1 cellular context compared by ENCODE assay signal in genomic region chr17:75877752-75878173, GRCh38.
TF ChIP-seq lines count a peak whose summit lies in the region.

No MANE protein-coding gene starts in this region.

TF ChIP-seq in HepG2, 621 proteins besides CTCF, POLR2A, EP300 and RAD21 (continued from another document and continues in another):
- TF ChIP-seq, protein P1, sequence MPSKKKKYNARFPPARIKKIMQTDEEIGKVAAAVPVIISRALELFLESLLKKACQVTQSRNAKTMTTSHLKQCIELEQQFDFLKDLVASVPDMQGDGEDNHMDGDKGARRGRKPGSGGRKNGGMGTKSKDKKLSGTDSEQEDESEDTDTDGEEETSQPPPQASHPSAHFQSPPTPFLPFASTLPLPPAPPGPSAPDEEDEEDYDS (CRISPR knock-in tag; IDR thresholded peaks at IDR 0.05) = no peak
- TF ChIP-seq NR3C1 (CRISPR knock-in tag; IDR thresholded peaks at IDR 0.05) (no peak), ZSCAN25 (CRISPR knock-in tag; IDR thresholded peaks at IDR 0.05) (no peak; the same call in none of the 2 replicates), ETV6 (CRISPR knock-in tag; conservative IDR thresholded peaks at IDR 0.05) (0 out of 2 replicates have a peak, but pooled peaks have one; percentile 54), ZFP1 (CRISPR knock-in tag; IDR thresholded peaks at IDR 0.05) (no peak), ZNF577 (CRISPR knock-in tag; IDR thresholded peaks at IDR 0.05; ENCODE audit: borderline replicate concordance, low read depth) (no peak), CENPX (CRISPR knock-in tag; IDR thresholded peaks at IDR 0.05) (no peak), TGIF2 (CRISPR knock-in tag; IDR thresholded peaks at IDR 0.05) (peak; percentile 22; the same call in 1 of the 2 replicates), ZNF616 (CRISPR knock-in tag; IDR thresholded peaks at IDR 0.05; ENCODE audit: low read depth) (peak; percentile 94; the same call in 1 of the 2 replicates), ZNF121 (CRISPR knock-in tag; IDR thresholded peaks at IDR 0.05) (peak; percentile 97), ZBTB7A (CRISPR knock-in tag; IDR thresholded peaks at IDR 0.05) (peak; percentile 41; the same call in 1 of the 2 replicates), NKX3-1 (CRISPR knock-in tag; IDR thresholded peaks at IDR 0.05) (no peak; the same call in 1 of the 2 replicates), CAMTA2 (CRISPR knock-in tag; IDR thresholded peaks at IDR 0.05; ENCODE audit: borderline replicate concordance) (peak; percentile 21; the same call in 1 of the 2 replicates), MZF1 (CRISPR knock-in tag; IDR thresholded peaks at IDR 0.05; ENCODE audit: borderline replicate concordance) (no peak), ZNF224 (CRISPR knock-in tag; IDR thresholded peaks at IDR 0.05) (no peak), BCL6 (CRISPR knock-in tag; IDR thresholded peaks at IDR 0.05) (peak; percentile 20; the same call in 1 of the 2 replicates), ZNF570 (CRISPR knock-in tag; IDR thresholded peaks at IDR 0.05; ENCODE audit: borderline replicate concordance) (peak; percentile 22; the same call in 1 of the 2 replicates), ONECUT2 (CRISPR knock-in tag; IDR thresholded peaks at IDR 0.05) (no peak), SATB2 (CRISPR knock-in tag; IDR thresholded peaks at IDR 0.05) (peak; percentile 48; the same call in 1 of the 2 replicates), JUND (CRISPR knock-in tag; IDR thresholded peaks at IDR 0.05) (no peak), KMT2A (CRISPR knock-in tag; IDR thresholded peaks at IDR 0.05) (0 out of 2 replicates have a peak, but pooled peaks have one; percentile 7), NR2F1 (CRISPR knock-in tag; IDR thresholded peaks at IDR 0.05) (no peak), JUNB (CRISPR knock-in tag; IDR thresholded peaks at IDR 0.05; ENCODE audit: borderline replicate concordance) (no peak), SYNCRIP (IDR thresholded peaks at IDR 0.05; ENCODE audit: insufficient read depth, low read depth, low read length) (no peak), SMYD3 (CRISPR knock-in tag; IDR thresholded peaks at IDR 0.05) (no peak), ZNF205 (CRISPR knock-in tag; IDR thresholded peaks at IDR 0.05) (no peak), E2F2 (CRISPR knock-in tag; IDR thresholded peaks at IDR 0.05; ENCODE audit: borderline replicate concordance) (peak; percentile 94), ZNF335 (CRISPR knock-in tag; IDR thresholded peaks at IDR 0.05) (no peak), ZBTB7B (CRISPR knock-in tag; IDR thresholded peaks at IDR 0.05) (no peak), ZEB1 (IDR thresholded peaks at IDR 0.05; ENCODE audit: insufficient replicate concordance, low read depth) (no peak), EED (CRISPR knock-in tag; IDR thresholded peaks at IDR 0.05) (no peak; the same call in none of the 2 replicates), ZMYM3 (CRISPR knock-in tag; IDR thresholded peaks at IDR 0.05) (no peak), NONO (IDR thresholded peaks at IDR 0.05) (no peak), NONO (CRISPR knock-in tag; conservative IDR thresholded peaks at IDR 0.05) (0 out of 2 replicates have a peak, but pooled peaks have one; percentile 27), ZNF75D (CRISPR knock-in tag; IDR thresholded peaks at IDR 0.05; ENCODE audit: borderline replicate concordance) (no peak), KMT2B (CRISPR knock-in tag; IDR thresholded peaks at IDR 0.05) (no peak), ZNF367 (CRISPR knock-in tag; IDR thresholded peaks at IDR 0.05; ENCODE audit: borderline replicate concordance) (no peak), TFAP4 (IDR thresholded peaks at IDR 0.05; ENCODE audit: borderline replicate concordance, low read depth) (no peak)
- TF ChIP-seq, protein P2, sequence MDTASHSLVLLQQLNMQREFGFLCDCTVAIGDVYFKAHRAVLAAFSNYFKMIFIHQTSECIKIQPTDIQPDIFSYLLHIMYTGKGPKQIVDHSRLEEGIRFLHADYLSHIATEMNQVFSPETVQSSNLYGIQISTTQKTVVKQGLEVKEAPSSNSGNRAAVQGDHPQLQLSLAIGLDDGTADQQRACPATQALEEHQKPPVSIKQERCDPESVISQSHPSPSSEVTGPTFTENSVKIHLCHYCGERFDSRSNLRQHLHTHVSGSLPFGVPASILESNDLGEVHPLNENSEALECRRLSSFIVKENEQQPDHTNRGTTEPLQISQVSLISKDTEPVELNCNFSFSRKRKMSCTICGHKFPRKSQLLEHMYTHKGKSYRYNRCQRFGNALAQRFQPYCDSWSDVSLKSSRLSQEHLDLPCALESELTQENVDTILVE (CRISPR knock-in tag; IDR thresholded peaks at IDR 0.05) = 0 out of 2 replicates have a peak, but pooled peaks have one; percentile 7
- TF ChIP-seq, protein P3, sequence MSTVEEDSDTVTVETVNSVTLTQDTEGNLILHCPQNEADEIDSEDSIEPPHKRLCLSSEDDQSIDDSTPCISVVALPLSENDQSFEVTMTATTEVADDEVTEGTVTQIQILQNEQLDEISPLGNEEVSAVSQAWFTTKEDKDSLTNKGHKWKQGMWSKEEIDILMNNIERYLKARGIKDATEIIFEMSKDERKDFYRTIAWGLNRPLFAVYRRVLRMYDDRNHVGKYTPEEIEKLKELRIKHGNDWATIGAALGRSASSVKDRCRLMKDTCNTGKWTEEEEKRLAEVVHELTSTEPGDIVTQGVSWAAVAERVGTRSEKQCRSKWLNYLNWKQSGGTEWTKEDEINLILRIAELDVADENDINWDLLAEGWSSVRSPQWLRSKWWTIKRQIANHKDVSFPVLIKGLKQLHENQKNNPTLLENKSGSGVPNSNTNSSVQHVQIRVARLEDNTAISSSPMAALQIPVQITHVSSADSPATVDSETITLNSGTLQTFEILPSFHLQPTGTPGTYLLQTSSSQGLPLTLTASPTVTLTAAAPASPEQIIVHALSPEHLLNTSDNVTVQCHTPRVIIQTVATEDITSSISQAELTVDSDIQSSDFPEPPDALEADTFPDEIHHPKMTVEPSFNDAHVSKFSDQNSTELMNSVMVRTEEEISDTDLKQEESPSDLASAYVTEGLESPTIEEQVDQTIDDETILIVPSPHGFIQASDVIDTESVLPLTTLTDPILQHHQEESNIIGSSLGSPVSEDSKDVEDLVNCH (CRISPR knock-in tag; IDR thresholded peaks at IDR 0.05) = no peak
- TF ChIP-seq, protein P4, sequence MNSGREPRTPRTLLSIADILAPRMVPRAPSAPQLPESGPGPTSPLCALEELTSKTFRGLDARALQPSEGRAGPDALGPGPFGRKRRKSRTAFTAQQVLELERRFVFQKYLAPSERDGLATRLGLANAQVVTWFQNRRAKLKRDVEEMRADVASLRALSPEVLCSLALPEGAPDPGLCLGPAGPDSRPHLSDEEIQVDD (CRISPR knock-in tag; IDR thresholded peaks at IDR 0.05; ENCODE audit: borderline replicate concordance) = no peak
- TF ChIP-seq, protein P5, sequence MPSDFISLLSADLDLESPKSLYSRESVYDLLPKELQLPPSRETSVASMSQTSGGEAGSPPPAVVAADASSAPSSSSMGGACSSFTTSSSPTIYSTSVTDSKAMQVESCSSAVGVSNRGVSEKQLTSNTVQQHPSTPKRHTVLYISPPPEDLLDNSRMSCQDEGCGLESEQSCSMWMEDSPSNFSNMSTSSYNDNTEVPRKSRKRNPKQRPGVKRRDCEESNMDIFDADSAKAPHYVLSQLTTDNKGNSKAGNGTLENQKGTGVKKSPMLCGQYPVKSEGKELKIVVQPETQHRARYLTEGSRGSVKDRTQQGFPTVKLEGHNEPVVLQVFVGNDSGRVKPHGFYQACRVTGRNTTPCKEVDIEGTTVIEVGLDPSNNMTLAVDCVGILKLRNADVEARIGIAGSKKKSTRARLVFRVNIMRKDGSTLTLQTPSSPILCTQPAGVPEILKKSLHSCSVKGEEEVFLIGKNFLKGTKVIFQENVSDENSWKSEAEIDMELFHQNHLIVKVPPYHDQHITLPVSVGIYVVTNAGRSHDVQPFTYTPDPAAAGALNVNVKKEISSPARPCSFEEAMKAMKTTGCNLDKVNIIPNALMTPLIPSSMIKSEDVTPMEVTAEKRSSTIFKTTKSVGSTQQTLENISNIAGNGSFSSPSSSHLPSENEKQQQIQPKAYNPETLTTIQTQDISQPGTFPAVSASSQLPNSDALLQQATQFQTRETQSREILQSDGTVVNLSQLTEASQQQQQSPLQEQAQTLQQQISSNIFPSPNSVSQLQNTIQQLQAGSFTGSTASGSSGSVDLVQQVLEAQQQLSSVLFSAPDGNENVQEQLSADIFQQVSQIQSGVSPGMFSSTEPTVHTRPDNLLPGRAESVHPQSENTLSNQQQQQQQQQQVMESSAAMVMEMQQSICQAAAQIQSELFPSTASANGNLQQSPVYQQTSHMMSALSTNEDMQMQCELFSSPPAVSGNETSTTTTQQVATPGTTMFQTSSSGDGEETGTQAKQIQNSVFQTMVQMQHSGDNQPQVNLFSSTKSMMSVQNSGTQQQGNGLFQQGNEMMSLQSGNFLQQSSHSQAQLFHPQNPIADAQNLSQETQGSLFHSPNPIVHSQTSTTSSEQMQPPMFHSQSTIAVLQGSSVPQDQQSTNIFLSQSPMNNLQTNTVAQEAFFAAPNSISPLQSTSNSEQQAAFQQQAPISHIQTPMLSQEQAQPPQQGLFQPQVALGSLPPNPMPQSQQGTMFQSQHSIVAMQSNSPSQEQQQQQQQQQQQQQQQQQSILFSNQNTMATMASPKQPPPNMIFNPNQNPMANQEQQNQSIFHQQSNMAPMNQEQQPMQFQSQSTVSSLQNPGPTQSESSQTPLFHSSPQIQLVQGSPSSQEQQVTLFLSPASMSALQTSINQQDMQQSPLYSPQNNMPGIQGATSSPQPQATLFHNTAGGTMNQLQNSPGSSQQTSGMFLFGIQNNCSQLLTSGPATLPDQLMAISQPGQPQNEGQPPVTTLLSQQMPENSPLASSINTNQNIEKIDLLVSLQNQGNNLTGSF (CRISPR knock-in tag; IDR thresholded peaks at IDR 0.05) = no peak
- TF ChIP-seq, protein P6, sequence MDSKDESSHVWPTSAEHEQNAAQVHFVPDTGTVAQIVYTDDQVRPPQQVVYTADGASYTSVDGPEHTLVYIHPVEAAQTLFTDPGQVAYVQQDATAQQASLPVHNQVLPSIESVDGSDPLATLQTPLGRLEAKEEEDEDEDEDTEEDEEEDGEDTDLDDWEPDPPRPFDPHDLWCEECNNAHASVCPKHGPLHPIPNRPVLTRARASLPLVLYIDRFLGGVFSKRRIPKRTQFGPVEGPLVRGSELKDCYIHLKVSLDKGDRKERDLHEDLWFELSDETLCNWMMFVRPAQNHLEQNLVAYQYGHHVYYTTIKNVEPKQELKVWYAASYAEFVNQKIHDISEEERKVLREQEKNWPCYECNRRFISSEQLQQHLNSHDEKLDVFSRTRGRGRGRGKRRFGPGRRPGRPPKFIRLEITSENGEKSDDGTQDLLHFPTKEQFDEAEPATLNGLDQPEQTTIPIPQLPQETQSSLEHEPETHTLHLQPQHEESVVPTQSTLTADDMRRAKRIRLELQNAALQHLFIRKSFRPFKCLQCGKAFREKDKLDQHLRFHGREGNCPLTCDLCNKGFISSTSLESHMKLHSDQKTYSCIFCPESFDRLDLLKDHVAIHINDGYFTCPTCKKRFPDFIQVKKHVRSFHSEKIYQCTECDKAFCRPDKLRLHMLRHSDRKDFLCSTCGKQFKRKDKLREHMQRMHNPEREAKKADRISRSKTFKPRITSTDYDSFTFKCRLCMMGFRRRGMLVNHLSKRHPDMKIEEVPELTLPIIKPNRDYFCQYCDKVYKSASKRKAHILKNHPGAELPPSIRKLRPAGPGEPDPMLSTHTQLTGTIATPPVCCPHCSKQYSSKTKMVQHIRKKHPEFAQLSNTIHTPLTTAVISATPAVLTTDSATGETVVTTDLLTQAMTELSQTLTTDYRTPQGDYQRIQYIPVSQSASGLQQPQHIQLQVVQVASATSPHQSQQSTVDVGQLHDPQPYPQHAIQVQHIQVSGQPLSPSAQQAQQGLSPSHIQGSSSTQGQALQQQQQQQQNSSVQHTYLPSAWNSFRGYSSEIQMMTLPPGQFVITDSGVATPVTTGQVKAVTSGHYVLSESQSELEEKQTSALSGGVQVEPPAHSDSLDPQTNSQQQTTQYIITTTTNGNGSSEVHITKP (CRISPR knock-in tag; IDR thresholded peaks at IDR 0.05; ENCODE audit: low read depth) = no peak; the same call in 1 of the 2 replicates
- TF ChIP-seq, protein P7, sequence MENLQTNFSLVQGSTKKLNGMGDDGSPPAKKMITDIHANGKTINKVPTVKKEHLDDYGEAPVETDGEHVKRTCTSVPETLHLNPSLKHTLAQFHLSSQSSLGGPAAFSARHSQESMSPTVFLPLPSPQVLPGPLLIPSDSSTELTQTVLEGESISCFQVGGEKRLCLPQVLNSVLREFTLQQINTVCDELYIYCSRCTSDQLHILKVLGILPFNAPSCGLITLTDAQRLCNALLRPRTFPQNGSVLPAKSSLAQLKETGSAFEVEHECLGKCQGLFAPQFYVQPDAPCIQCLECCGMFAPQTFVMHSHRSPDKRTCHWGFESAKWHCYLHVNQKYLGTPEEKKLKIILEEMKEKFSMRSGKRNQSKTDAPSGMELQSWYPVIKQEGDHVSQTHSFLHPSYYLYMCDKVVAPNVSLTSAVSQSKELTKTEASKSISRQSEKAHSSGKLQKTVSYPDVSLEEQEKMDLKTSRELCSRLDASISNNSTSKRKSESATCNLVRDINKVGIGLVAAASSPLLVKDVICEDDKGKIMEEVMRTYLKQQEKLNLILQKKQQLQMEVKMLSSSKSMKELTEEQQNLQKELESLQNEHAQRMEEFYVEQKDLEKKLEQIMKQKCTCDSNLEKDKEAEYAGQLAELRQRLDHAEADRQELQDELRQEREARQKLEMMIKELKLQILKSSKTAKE (CRISPR knock-in tag; IDR thresholded peaks at IDR 0.05; ENCODE audit: borderline replicate concordance) = no peak; the same call in 1 of the 2 replicates
- TF ChIP-seq, protein P8, sequence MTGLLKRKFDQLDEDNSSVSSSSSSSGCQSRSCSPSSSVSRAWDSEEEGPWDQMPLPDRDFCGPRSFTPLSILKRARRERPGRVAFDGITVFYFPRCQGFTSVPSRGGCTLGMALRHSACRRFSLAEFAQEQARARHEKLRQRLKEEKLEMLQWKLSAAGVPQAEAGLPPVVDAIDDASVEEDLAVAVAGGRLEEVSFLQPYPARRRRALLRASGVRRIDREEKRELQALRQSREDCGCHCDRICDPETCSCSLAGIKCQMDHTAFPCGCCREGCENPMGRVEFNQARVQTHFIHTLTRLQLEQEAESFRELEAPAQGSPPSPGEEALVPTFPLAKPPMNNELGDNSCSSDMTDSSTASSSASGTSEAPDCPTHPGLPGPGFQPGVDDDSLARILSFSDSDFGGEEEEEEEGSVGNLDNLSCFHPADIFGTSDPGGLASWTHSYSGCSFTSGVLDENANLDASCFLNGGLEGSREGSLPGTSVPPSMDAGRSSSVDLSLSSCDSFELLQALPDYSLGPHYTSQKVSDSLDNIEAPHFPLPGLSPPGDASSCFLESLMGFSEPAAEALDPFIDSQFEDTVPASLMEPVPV (CRISPR knock-in tag; IDR thresholded peaks at IDR 0.05) = 0 out of 2 replicates have a peak, but pooled peaks have one; percentile 12
